Comparison of ENCODE assay signal across 1 cellular context in the genomic region with DNA sequence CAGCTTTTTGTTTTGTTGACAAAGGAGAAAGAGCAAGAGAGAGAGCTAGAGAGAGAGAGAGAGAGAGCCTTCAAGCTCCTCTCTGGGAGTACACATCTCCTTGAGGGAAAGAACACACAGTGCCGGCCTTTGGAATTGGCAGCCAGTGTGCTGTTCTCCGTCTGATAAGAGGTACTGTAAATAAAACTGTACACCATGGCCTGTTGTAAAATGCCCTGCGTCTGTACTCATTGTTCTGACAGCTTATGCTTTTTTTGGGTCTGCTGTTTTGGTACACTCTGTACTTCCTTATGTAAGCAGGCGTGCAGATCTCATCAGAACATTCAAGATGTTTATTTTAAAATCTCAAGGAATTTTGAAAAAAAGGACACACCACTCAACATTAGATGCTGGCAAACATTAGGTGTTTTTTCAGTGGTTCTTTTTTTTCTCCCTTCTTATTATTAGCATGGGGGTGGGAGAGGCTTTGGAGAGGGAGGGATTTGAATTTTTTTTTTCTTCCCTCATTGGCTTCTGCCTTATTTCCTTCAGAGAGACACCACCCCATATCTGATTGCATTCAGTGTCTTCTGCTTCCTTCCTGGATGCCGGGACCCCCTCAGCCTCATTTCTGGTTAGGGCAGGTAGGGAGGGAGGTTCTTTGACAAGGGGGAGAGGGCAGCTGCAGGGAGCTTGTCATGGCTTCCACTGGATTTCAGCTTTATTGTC.
TF ChIP-seq lines count a peak whose summit lies in the region.

No MANE protein-coding gene starts in this region.

TF ChIP-seq in endothelial cell of umbilical vein, 7 proteins besides CTCF, POLR2A, EP300 and RAD21:
- no peak for TF ChIP-seq MYC (IDR thresholded peaks at IDR 0.05; ENCODE audit: low read depth, low read length)
- peak; percentile 32 for TF ChIP-seq JUN (IDR thresholded peaks at IDR 0.05; ENCODE audit: borderline replicate concordance, insufficient read depth, insufficient read length, low read depth)
- TF ChIP-seq FOS (IDR thresholded peaks at IDR 0.05; ENCODE audit: borderline replicate concordance, insufficient read depth, low read length) = peak; percentile 24
- TF ChIP-seq POLR2AphosphoS5 (IDR thresholded peaks at IDR 0.05; ENCODE audit: insufficient read depth, low read depth, low read length) = peak; percentile 97
- peak; percentile 92 for TF ChIP-seq GATA2 (IDR thresholded peaks at IDR 0.05; ENCODE audit: insufficient read depth, insufficient read length, low read depth, low read length)
- TF ChIP-seq, protein P1, sequence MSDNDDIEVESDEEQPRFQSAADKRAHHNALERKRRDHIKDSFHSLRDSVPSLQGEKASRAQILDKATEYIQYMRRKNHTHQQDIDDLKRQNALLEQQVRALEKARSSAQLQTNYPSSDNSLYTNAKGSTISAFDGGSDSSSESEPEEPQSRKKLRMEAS (IDR thresholded peaks at IDR 0.05; ENCODE audit: insufficient read depth, insufficient read length) = no peak
- TF ChIP-seq EZH2 (IDR thresholded peaks at IDR 0.05; ENCODE audit: borderline replicate concordance, low read depth, low read length, severe bottlenecking) = no peak
